1 cellular context compared by ENCODE assay signal in genomic region chr14:36582011-36582873, GRCh38.
TF ChIP-seq lines count a peak whose summit lies in the region.

Gene NKX2-8 (minus strand): TSS chr14:36582614. CDS start chr14:36582389, 225 bp downstream.

TF ChIP-seq in HEK293, 187 proteins besides CTCF, POLR2A, EP300 and RAD21 (continued from another document):
- TF ChIP-seq ZNF76 (tag by site-specific recombination; IDR thresholded peaks at IDR 0.05; ENCODE audit: borderline replicate concordance, low read depth) = peak; percentile 88
- TF ChIP-seq ZNF610 (tag by site-specific recombination; IDR thresholded peaks at IDR 0.05; ENCODE audit: borderline replicate concordance) = 0 out of 2 replicates have a peak, but pooled peaks have one; percentile 46
- TF ChIP-seq ZNF394 (tag by site-specific recombination; IDR thresholded peaks at IDR 0.05; ENCODE audit: borderline replicate concordance) = no peak
- 0 out of 2 replicates have a peak, but pooled peaks have one; percentile 15 for TF ChIP-seq SP7 (tag by site-specific recombination; IDR thresholded peaks at IDR 0.05)
- peak; percentile 64; the same call in 1 of the 2 replicates for TF ChIP-seq ZNF600 (tag by site-specific recombination; IDR thresholded peaks at IDR 0.05)
